Comparison of ENCODE assay signal across 1 cellular context in the genomic region with DNA sequence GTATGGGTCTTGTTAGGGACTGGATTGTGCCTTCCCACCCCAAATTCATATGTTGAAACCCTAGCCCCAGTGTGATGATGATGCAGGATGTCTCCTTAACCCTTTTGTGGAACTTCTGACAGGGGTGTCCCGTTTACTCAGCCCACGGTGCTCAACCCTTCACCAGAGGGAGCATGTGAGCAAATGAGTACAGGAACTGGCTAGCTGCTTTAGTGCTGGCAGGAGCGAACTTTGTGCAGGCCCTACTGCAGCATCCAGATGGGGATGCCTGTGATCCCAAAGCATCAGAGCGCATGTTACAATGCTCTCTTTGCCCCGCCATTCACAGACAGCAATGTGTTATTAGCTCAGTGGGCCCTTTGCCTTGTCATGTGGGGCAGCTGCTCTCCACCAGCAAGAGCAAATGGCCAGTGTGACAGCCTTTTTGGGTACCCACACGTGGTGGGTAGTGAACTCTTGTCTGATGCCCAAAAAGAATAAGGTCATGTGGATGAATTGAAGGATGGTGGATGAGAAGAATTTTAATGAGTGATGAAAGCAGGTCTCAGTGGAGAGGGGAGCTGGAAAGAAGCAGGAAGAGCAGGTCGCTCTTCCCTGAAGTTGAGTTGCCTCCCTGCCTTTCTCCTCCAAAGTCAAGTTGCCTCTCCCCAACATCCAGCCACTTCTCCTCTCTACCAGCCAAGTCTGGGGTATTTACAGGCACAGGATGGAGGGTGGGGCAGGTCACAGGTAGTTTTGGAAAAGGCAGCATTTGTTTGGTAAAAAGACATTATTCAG.
TF ChIP-seq lines count a peak whose summit lies in the region.

No MANE protein-coding gene starts in this region.

TF ChIP-seq in GM23338, 12 proteins besides CTCF, POLR2A, EP300 and RAD21 (continued from another document):
- TF ChIP-seq, protein P1, sequence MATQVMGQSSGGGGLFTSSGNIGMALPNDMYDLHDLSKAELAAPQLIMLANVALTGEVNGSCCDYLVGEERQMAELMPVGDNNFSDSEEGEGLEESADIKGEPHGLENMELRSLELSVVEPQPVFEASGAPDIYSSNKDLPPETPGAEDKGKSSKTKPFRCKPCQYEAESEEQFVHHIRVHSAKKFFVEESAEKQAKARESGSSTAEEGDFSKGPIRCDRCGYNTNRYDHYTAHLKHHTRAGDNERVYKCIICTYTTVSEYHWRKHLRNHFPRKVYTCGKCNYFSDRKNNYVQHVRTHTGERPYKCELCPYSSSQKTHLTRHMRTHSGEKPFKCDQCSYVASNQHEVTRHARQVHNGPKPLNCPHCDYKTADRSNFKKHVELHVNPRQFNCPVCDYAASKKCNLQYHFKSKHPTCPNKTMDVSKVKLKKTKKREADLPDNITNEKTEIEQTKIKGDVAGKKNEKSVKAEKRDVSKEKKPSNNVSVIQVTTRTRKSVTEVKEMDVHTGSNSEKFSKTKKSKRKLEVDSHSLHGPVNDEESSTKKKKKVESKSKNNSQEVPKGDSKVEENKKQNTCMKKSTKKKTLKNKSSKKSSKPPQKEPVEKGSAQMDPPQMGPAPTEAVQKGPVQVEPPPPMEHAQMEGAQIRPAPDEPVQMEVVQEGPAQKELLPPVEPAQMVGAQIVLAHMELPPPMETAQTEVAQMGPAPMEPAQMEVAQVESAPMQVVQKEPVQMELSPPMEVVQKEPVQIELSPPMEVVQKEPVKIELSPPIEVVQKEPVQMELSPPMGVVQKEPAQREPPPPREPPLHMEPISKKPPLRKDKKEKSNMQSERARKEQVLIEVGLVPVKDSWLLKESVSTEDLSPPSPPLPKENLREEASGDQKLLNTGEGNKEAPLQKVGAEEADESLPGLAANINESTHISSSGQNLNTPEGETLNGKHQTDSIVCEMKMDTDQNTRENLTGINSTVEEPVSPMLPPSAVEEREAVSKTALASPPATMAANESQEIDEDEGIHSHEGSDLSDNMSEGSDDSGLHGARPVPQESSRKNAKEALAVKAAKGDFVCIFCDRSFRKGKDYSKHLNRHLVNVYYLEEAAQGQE (IDR thresholded peaks at IDR 0.05; ENCODE audit: unreplicated experiment), result no peak
- TF ChIP-seq ZNF114 (CRISPR knock-in tag; IDR thresholded peaks at IDR 0.05) (no peak), STAT1 (IDR thresholded peaks at IDR 0.05; ENCODE audit: unreplicated experiment) (no peak), JUNB (IDR thresholded peaks at IDR 0.05; ENCODE audit: unreplicated experiment) (no peak), EZH2 (IDR thresholded peaks at IDR 0.05; ENCODE audit: low read depth, unreplicated experiment) (no peak), CREB1 (CRISPR knock-in tag; IDR thresholded peaks at IDR 0.05; ENCODE audit: low read depth) (no peak), NANOG (IDR thresholded peaks at IDR 0.05; ENCODE audit: borderline replicate concordance) (no peak), POLR2AphosphoS5 (IDR thresholded peaks at IDR 0.05; ENCODE audit: low read depth) (no peak)
